Comparison of ENCODE assay signal across 17 cellular contexts in the genomic region with DNA sequence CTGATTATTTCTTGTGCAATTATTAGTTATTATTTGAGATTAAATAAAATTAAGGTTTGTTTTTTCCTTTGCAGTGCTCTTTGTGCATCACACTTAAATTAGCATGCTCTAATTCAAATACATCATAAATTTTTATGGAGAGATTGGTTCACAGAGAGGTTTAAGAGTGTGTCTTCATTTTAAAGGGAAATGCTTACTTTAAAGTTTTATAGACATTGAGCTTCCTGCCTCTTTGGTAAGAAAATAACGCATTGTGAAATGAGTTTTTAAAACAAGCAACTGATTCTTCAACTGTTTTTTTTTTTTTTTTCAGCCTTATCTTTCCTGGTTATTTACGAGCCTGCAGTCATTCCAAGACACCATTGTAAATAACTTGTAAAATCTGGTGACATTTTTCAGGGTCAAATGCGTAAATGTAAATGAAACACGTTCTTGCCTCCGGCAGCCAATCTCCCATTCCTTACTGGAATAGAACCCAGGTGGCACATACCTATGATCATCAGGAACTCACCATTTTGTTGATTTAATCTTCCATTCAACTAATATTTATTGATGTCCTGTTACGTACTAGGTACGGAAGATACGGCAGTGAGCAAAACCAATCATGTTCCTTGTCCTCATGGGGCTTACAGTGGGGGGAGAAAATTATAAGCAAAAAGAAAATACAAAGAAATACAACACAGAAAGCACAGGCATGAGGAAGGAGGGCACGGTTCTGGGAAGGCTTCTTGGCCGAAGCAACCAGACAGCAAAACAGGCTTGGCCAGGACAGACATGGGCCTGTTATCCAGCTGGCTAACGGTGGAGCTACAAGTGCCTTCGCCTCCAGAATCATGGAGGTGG.
"Had no signal": no experiment of that assay in that cellular context is flagged by ENCODE, and none has a peak within 500 bp of the region (broad histone marks: within the 10 kb centered on the region; RNA-seq: fewer than 3 reads in every experiment).

No MANE protein-coding gene starts in this region.

- H3K4me3 ChIP-seq: gastroesophageal sphincter, heart right ventricle, lung, sigmoid colon, stomach, testis had no signal

- H3K4me1 ChIP-seq: gastroesophageal sphincter, heart right ventricle, sigmoid colon, stomach, testis had no signal

- H3K36me3 ChIP-seq: gastroesophageal sphincter, heart right ventricle, sigmoid colon, stomach had no signal

- H3K27ac ChIP-seq: gastroesophageal sphincter, heart right ventricle, sigmoid colon, stomach, testis had no signal

- H3K27me3 ChIP-seq: gastroesophageal sphincter, heart right ventricle, stomach, testis had no signal

- DNase-seq: activated B cell treated with CpG ODN at 0.5 μM for 24 hours; activated CD4-positive, alpha-beta T cell treated with anti-CD3 and anti-CD28 coated beads for 48 hours; activated CD8-positive, alpha-beta memory T cell treated with anti-CD3 and anti-CD28 coated beads, Interleukin-2, amount 50 U/mL, for 4 hours; activated CD8-positive, alpha-beta T cell treated with anti-CD3 and anti-CD28 coated beads, Interleukin-2, amount 10 ng/mL, durations not matched to agents 7 days and 5 days; activated naive CD8-positive, alpha-beta T cell treated with anti-CD3 and anti-CD28 coated beads for 36 hours; activated T-cell treated with anti-CD3 and anti-CD28 coated beads, Interleukin-2, amount 50 U/mL, for 48 hours; central memory CD4-positive, alpha-beta T cell; effector CD8-positive, alpha-beta T cell; heart right ventricle; left cardiac atrium; sigmoid colon; stimulated activated CD4-positive, alpha-beta T cell treated with anti-CD3 and anti-CD28 coated beads, Interleukin-2, amount 100 ng/mL, for 24 hours; stomach; T-helper 2 cell; testis had no signal

- H3K9me3 ChIP-seq: sigmoid colon, testis had no signal

- ATAC-seq: activated CD8-positive, alpha-beta T cell treated with anti-CD3 and anti-CD28 coated beads, Interleukin-2, amount 10 ng/mL, durations not matched to agents 7 days and 5 days; gastroesophageal sphincter; heart right ventricle; left cardiac atrium had no signal
